Comparison of ENCODE assay signal across 19 cellular contexts in genomic region chr7:151897951-151898686, GRCh38. TPM values are rescaled to one million over a fixed set of nuclear protein-coding genes. Genes with fewer than 3 reads are reported as not detected.
DNase-seq lines count a peak whose midpoint lies in the region; ATAC-seq, FAIRE-seq and TF ChIP-seq lines count a peak whose summit lies in the region.
"Had no signal": no experiment of that assay in that cellular context is flagged by ENCODE, and none has a peak within 500 bp of the region (broad histone marks: within the 10 kb centered on the region; RNA-seq: fewer than 3 reads in every experiment).

No MANE protein-coding gene starts in this region.

- no peaks in the 10 kb centered on the region for H3K79me2 ChIP-seq in H1 (ENCODE audit: control insufficient read depth in 1 of 2, insufficient read depth in 2 of 2, low read length in 2 of 2)
- no peaks in the 10 kb centered on the region for H3K79me2 ChIP-seq in neural cell (replicated peaks; ENCODE audit: insufficient read depth, low read length)

- no peaks in the 10 kb centered on the region for H3K36me3 ChIP-seq in H1 (ENCODE audit: control insufficient read depth in 2 of 4, insufficient read depth in 4 of 4, low read length in 3 of 4)
- no peaks in the 10 kb centered on the region for H3K36me3 ChIP-seq in neural cell (ENCODE audit: insufficient read depth, low read length)
- H3K36me3 ChIP-seq: HAP-1 had no signal

- no peak overlapping the region for H2BK120ac ChIP-seq in H1 (replicated peaks; ENCODE audit: low read depth, low read length)

- H3K27me3 ChIP-seq in H1 (replicated peaks in 1 of 4; ENCODE audit: control insufficient read depth in 3 of 4, extremely low read depth in 1 of 4, insufficient read depth in 3 of 4, low read length in 3 of 4) (peaks cover 0 to 3% (median 0%) of the 10 kb centered on the region in 4 experiments; a peak in 3 of 7 replicates), neural cell (ENCODE audit: insufficient read depth, low read depth, low read length) (no peaks in the 10 kb centered on the region)

- 85% methylated on average over 17 of the region's 18 CpGs; no CpG with 5 or more reads in 1 of the 2 experiments for whole genome bisulfite sequencing in H1 (ENCODE audit: extremely low coverage in 1 of 2, insufficient coverage in 1 of 2, insufficient read length in 1 of 2, insufficient replicate concordance in 2 of 2, low coverage in 1 of 2, low lambda C conversion rate in 2 of 2, missing lambda C conversion rate in 1 of 2), 2 experiments

- no peak overlapping the region for H3K18ac ChIP-seq in H1 (ENCODE audit: extremely low read depth, low read length)

- H2BK15ac ChIP-seq in H1 (ENCODE audit: low read length): no peak overlapping the region

- no peak overlapping the region; the same call in 1 of the 2 replicates for H2BK20ac ChIP-seq in H1 (ENCODE audit: low read length)

- H3K9me3 ChIP-seq in H1 (ENCODE audit: insufficient read depth in 2 of 2, low read depth in 1 of 2, low read length in 1 of 2): no peaks in the 10 kb centered on the region
- H3K9me3 ChIP-seq in neural cell (ENCODE audit: low read length): no peaks in the 10 kb centered on the region
- H3K9me3 ChIP-seq: HAP-1 had no signal

- TF ChIP-seq RAD21 in H1 (IDR thresholded peaks at IDR 0.05 in 1 of 2, conservative IDR thresholded peaks at IDR 0.05 in 1 of 2; ENCODE audit: low read depth in 2 of 2, low read length in 2 of 2) (no peak), neural cell (conservative IDR thresholded peaks at IDR 0.05) (no peak)

- no peak overlapping the region for H3K56ac ChIP-seq in H1 (replicated peaks; ENCODE audit: insufficient read length, low read depth, low read length)

- no peaks in the 10 kb centered on the region for H4K20me1 ChIP-seq in H1 (replicated peaks in 1 of 2; ENCODE audit: control insufficient read depth in 1 of 2, insufficient read depth in 2 of 2, low read length in 2 of 2)
- H4K20me1 ChIP-seq in neural cell (ENCODE audit: insufficient read depth): no peaks in the 10 kb centered on the region

- H4K91ac ChIP-seq in H1 (replicated peaks; ENCODE audit: insufficient read length, low read length): no peak overlapping the region

- H2BK12ac ChIP-seq in H1 (ENCODE audit: low read depth, low read length): no peak overlapping the region

- FAIRE-seq in H1 (lab: Jason Lieb, UNC) (no peak), H54 (lab: Jason Lieb, UNC) (no peak)

- no peak overlapping the region for H3K14ac ChIP-seq in H1 (ENCODE audit: insufficient read length)

- peak overlapping the region in 1 of 2 experiments; percentile 50; a peak in 1 of 4 replicates for H3K4me2 ChIP-seq in H1 (ENCODE audit: insufficient read depth in 1 of 2, low read depth in 2 of 2, low read length in 2 of 2)
- no peak overlapping the region for H3K4me2 ChIP-seq in neural cell (ENCODE audit: low read length)

- no peak overlapping the region for H3K23ac ChIP-seq in H1 (ENCODE audit: insufficient read length)

- no peaks in the 10 kb centered on the region for H3K9me2 ChIP-seq in neural cell (ENCODE audit: insufficient read depth, low read length)

- peak overlapping the region; percentile 80 for H3K27ac ChIP-seq in VCaP
- H3K27ac ChIP-seq in H1 (ENCODE audit: low read depth, low read length): no peak overlapping the region
- H3K27ac ChIP-seq in neural cell (ENCODE audit: low read length): peak overlapping the region; percentile 72
- H3K27ac ChIP-seq: SK-N-MC had no signal

- H3K4ac ChIP-seq in H1 (replicated peaks; ENCODE audit: insufficient read length, low read depth, low read length): no peak overlapping the region

- TF ChIP-seq CTCF in VCaP (conservative IDR thresholded peaks at IDR 0.05) (no peak), H1 (IDR thresholded peaks at IDR 0.05; ENCODE audit: control extremely low read depth in 1 of 3, insufficient read depth in 1 of 3, low read depth in 1 of 3, low read length in 3 of 3) (no peak), neural cell (IDR thresholded peaks at IDR 0.05; ENCODE audit: poor library complexity, severe bottlenecking) (no peak)

- H3K79me1 ChIP-seq in H1 (ENCODE audit: low read depth, low read length): no peaks in the 10 kb centered on the region

- DNase-seq in H1 (ENCODE audit: low read depth in 1 of 2, low spot score in 2 of 2): no peak
- no peak for DNase-seq in GF-D8 (lab: John Stamatoyannopoulos, UW)
- DNase-seq in H54 (ENCODE audit: insufficient read length, low spot score): no peak
- DNase-seq: DMS79 treated with DMSO at 0.1 percent for 48 hours, NCI-H146, NCI-H2029 treated with DMSO at 0.1 percent for 48 hours, NCI-H2171 treated with DMSO at 0.1 percent for 48 hours, NCI-H510A, NCI-H774, SHP77 had no signal

- POLR2A ChIA-PET in H1 (lab: Charles Lee; ENCODE audit: partially characterized antibody): interaction anchor here (1.3 kb wide), 1 partner anchor 10 kb away, joined by 4 read pairs; no protein-coding TSS in a partner anchor

- H2BK5ac ChIP-seq in H1 (ENCODE audit: low read depth, low read length): no peak overlapping the region

- no peak overlapping the region for H2AK5ac ChIP-seq in H1 (ENCODE audit: low read depth, low read length)

- H3K4me3 ChIP-seq in H1 (ENCODE audit: extremely low read depth in 1 of 4, insufficient read depth in 2 of 4, low read depth in 3 of 4, low read length in 4 of 4): no peak overlapping the region
- peak overlapping the region; percentile 6 for H3K4me3 ChIP-seq in neural cell (ENCODE audit: low read length)
- H3K4me3 ChIP-seq: HAP-1, SK-N-MC had no signal

- no peaks in the 10 kb centered on the region for H3F3A ChIP-seq in neural cell (ENCODE audit: insufficient read depth, low read length, poor library complexity, severe bottlenecking)

- CTCF ChIA-PET in H1 (lab: Charles Lee; ENCODE audit: partially characterized antibody): interaction anchor here (0.9 to 1.8 kb wide), 8 partner anchors 11 to 179 kb away, joined by 3 to 7 read pairs (median 4); no protein-coding TSS in a partner anchor

- peaks cover 0 to 6% (median 3%) of the 10 kb centered on the region in 4 experiments; a peak in 4 of 7 replicates for H3K4me1 ChIP-seq in H1 (replicated peaks in 1 of 4; ENCODE audit: control insufficient read depth in 3 of 4, insufficient read depth in 4 of 4, low read length in 3 of 4)
- H3K4me1 ChIP-seq: HAP-1 had no signal

- TF ChIP-seq EP300 in H1 (IDR thresholded peaks at IDR 0.05; ENCODE audit: borderline replicate concordance in 1 of 2, low read depth in 2 of 2, low read length in 2 of 2) (no peak), neural cell (conservative IDR thresholded peaks at IDR 0.05; ENCODE audit: poor library complexity, severe bottlenecking) (no peak)

- 0 out of 2 replicates have a peak overlapping the region, but pooled peaks have one; percentile 87 for H2AFZ ChIP-seq in H1 (ENCODE audit: low read length)
- H2AFZ ChIP-seq in neural cell (ENCODE audit: low read depth, low read length): peak overlapping the region; percentile 2

- no peak overlapping the region for H4K5ac ChIP-seq in H1 (ENCODE audit: insufficient read length, low read depth, low read length)

- no peaks in the 10 kb centered on the region for H3K23me2 ChIP-seq in H1 (ENCODE audit: low read depth, low read length)

- TF ChIP-seq POLR2A in H1 (IDR thresholded peaks at IDR 0.05; ENCODE audit: control extremely low read depth in 1 of 2, low read depth in 2 of 2, low read length in 2 of 2) (no peak), H54 (IDR thresholded peaks at IDR 0.05; ENCODE audit: low read depth, low read length) (no peak)

- peak overlapping the region; percentile 47; the same call in 1 of the 2 replicates for H4K8ac ChIP-seq in H1 (ENCODE audit: extremely low read depth, insufficient read depth, low read length)

- ATAC-seq in HG03025 (IDR thresholded peaks at IDR 0.05; ENCODE audit: low FRiP score, unreplicated experiment) (no peak), GM18907 (IDR thresholded peaks at IDR 0.05; ENCODE audit: unreplicated experiment) (no peak)

- H3K9ac ChIP-seq in H1 (replicated peaks in 1 of 4; ENCODE audit: extremely low read depth in 1 of 4, low read depth in 3 of 4, low read length in 3 of 4): no peak overlapping the region
- H3K9ac ChIP-seq in neural cell (ENCODE audit: low read length): peak overlapping the region; percentile 57

TF ChIP-seq in H1, 55 proteins besides CTCF, POLR2A, EP300 and RAD21 (continues in another document):
- TF ChIP-seq ZNF274 (IDR thresholded peaks at IDR 0.05; ENCODE audit: borderline replicate concordance, extremely low read depth, low read length) (no peak), BACH1 (IDR thresholded peaks at IDR 0.05; ENCODE audit: low read length) (no peak), YY1 (IDR thresholded peaks at IDR 0.05; ENCODE audit: low read depth, low read length) (no peak), SAP30 (IDR thresholded peaks at IDR 0.05; ENCODE audit: insufficient read depth, insufficient replicate concordance, low read length) (no peak)

TF ChIP-seq in neural cell, 6 proteins besides CTCF, POLR2A, EP300 and RAD21 (continues in another document):
- no peak for TF ChIP-seq POLR2AphosphoS5 (IDR thresholded peaks at IDR 0.05)
- no peak for TF ChIP-seq SMC3 (conservative IDR thresholded peaks at IDR 0.05; ENCODE audit: poor library complexity)
- TF ChIP-seq EZH2 (IDR thresholded peaks at IDR 0.05; ENCODE audit: borderline replicate concordance, insufficient read depth, low read length, poor library complexity, severe bottlenecking): no peak
- no peak for TF ChIP-seq MXI1 (conservative IDR thresholded peaks at IDR 0.05; ENCODE audit: poor library complexity, severe bottlenecking)
- TF ChIP-seq TAF1 (IDR thresholded peaks at IDR 0.05; ENCODE audit: low read depth): no peak

RNA-seq across cellular contexts. Expression of gene PRKAG2, which starts 21.2 kb away (rescaled TPM):
- total RNA-seq in H1 (2021; fragmentation: NEBNext Ultra II Directional; extraction: Animal tissue kit (Norgen Biotek cat#: 25700)): 18.1 and 21.2 TPM in 2 replicates
- polyA plus RNA-seq in H1 (2011; rRNA removed): 5.4 and 7.5 TPM in 2 replicates
- 10.7 TPM for polyA plus RNA-seq in H1 (2011; cell fraction: cytosol; rRNA removed)
- 4.9 TPM for polyA plus RNA-seq in H1 (2011; cell fraction: nucleus; rRNA removed)
- polyA plus RNA-seq in H1 (2012, experiment 1 of 2): 10.7 to 13.6 TPM (median 12.0 TPM) in 4 replicates
- polyA plus RNA-seq in H1 (2012, experiment 2 of 2): 5.8 TPM
- polyA plus RNA-seq in H1 (2013, experiment 1 of 2): 14.0 TPM
- 13.6 TPM for polyA plus RNA-seq in H1 (2013, experiment 2 of 2)
- 5.3 and 7.7 TPM in 2 replicates for polyA minus RNA-seq in H1 (2011; rRNA and poly(A)+ RNA removed)
- 3.5 TPM for polyA minus RNA-seq in H1 (2011; cell fraction: cytosol; rRNA and poly(A)+ RNA removed)
- 6.3 TPM for polyA minus RNA-seq in H1 (2011; cell fraction: nucleus; rRNA and poly(A)+ RNA removed)
- polyA plus RNA-seq in neural cell: 22.7 and 22.9 TPM in 2 replicates
- 23.0 and 27.5 TPM in 2 replicates for polyA minus RNA-seq in neural cell

RNA-seq across cellular contexts. Expression of gene GALNTL5, which starts 58.1 kb away (rescaled TPM):
- not detected in 2 replicates for total RNA-seq in H1 (2021; fragmentation: NEBNext Ultra II Directional; extraction: Animal tissue kit (Norgen Biotek cat#: 25700))
- polyA plus RNA-seq in H1 (2011; rRNA removed) (0.09 TPM in 1 of 2 replicates, not detected in the other), neural cell (not detected in 2 replicates)
- not detected for polyA plus RNA-seq in H1 (2011; cell fraction: cytosol; rRNA removed)
- 0.17 TPM for polyA plus RNA-seq in H1 (2011; cell fraction: nucleus; rRNA removed)
- not detected in 4 replicates for polyA plus RNA-seq in H1 (2012, experiment 1 of 2)
- polyA plus RNA-seq in H1 (2012, experiment 2 of 2): not detected
- polyA plus RNA-seq in H1 (2013, experiment 1 of 2): 0.10 TPM
- polyA plus RNA-seq in H1 (2013, experiment 2 of 2): not detected
- polyA minus RNA-seq in H1 (2011; rRNA and poly(A)+ RNA removed): not detected in 2 replicates
- polyA minus RNA-seq in H1 (2011; cell fraction: cytosol; rRNA and poly(A)+ RNA removed): not detected
- not detected for polyA minus RNA-seq in H1 (2011; cell fraction: nucleus; rRNA and poly(A)+ RNA removed)
- polyA minus RNA-seq in neural cell: not detected in 2 replicates
- total RNA-seq: OCI-LY7, RPMI7951 had no signal
- polyA plus RNA-seq: CD14-positive monocyte had no signal
